9 cellular contexts compared by ENCODE assay signal in genomic region chr1:19651141-19651737, GRCh38. TPM values are rescaled to one million over a fixed set of nuclear protein-coding genes. Genes with fewer than 3 reads are reported as not detected.
DNase-seq lines count a peak whose midpoint lies in the region; ATAC-seq and TF ChIP-seq lines count a peak whose summit lies in the region.
"Had no signal": no experiment of that assay in that cellular context is flagged by ENCODE, and none has a peak within 500 bp of the region (broad histone marks: within the 10 kb centered on the region; RNA-seq: fewer than 3 reads in every experiment).

No MANE protein-coding gene starts in this region.

- H3K79me2 ChIP-seq in PC-3 (ENCODE audit: low read length), result peaks cover 33% of the 10 kb centered on the region

- H3K9ac ChIP-seq in PC-3 (ENCODE audit: low read length), result no peak overlapping the region

- H3K36me3 ChIP-seq in A673 (ENCODE audit: insufficient read depth, low read length, poor library complexity, severe bottlenecking), result no peaks in the 10 kb centered on the region
- H3K36me3 ChIP-seq in PC-3 (ENCODE audit: low read depth, low read length), result no peaks in the 10 kb centered on the region
- H3K36me3 ChIP-seq: HAP-1 had no signal

- H2AFZ ChIP-seq in PC-3 (ENCODE audit: low read length), result no peak overlapping the region

- H3K4me1 ChIP-seq in A673 (ENCODE audit: insufficient read depth, low read length, poor library complexity, severe bottlenecking) (peaks cover 8% of the 10 kb centered on the region), PC-3 (ENCODE audit: insufficient read depth, low read length) (peaks cover 23% of the 10 kb centered on the region), right cardiac atrium (ENCODE audit: control insufficient read depth, insufficient read depth, low read length) (peaks cover 6% of the 10 kb centered on the region)

- H3K9me3 ChIP-seq in A673 (ENCODE audit: low read depth, low read length, poor library complexity, severe bottlenecking), result no peaks in the 10 kb centered on the region
- H3K9me3 ChIP-seq in PC-3 (ENCODE audit: low read length), result no peaks in the 10 kb centered on the region
- H3K9me3 ChIP-seq in right cardiac atrium (ENCODE audit: control insufficient read depth, low read length), result no peaks in the 10 kb centered on the region
- H3K9me3 ChIP-seq: HAP-1 had no signal

- H3K4me3 ChIP-seq in A673 (ENCODE audit: low read depth, low read length, poor library complexity, severe bottlenecking) (no peak overlapping the region), PC-3 (ENCODE audit: low read length) (no peak overlapping the region), right cardiac atrium (ENCODE audit: low read length) (no peak overlapping the region), retinal pigment epithelial cell (ENCODE audit: low read length) (no peak overlapping the region)
- H3K4me3 ChIP-seq: HAP-1 had no signal

- 15% methylated on average over 11 of the region's 11 CpGs for WGBS in right cardiac atrium

- CTCF ChIA-PET in A673 (lab: Charles Lee), result interaction anchor here (0.6 to 1.1 kb wide), 9 partner anchors 10 to 738 kb away, joined by 3 to 5 read pairs (median 3); no protein-coding TSS in a partner anchor
- CTCF ChIA-PET in PC-3 (lab: Charles Lee), result interaction anchor here (0.6 kb wide), 1 partner anchor 305 kb away, joined by 7 read pairs; no protein-coding TSS in a partner anchor

- DNase-seq in A673 (ENCODE audit: low spot score) (peak; percentile 62), PC-3 (peak; percentile 16), anterior cingulate cortex (lab: John Stamatoyannopoulos, UW) (peak in 34 of 58 donors; percentile 15 to 51 (median 35)), right cardiac atrium (peak; percentile 67 to 87 (median 85)), retinal pigment epithelial cell (ENCODE audit: low read depth) (no peak), putamen (ENCODE audit: low spot score) (no peak)

- H3F3A ChIP-seq in PC-3 (ENCODE audit: low read length, unreplicated experiment), result no peaks in the 10 kb centered on the region

- intact Hi-C loops in A673 (cut with micrococcal nuclease; ENCODE audit: unreplicated experiment), result loop anchor here (5.0 to 10.0 kb wide), 2 partner anchors 454 to 746 kb away; partner anchors contain the start of gene ALDH4A1
- intact Hi-C loops in PC-3 (cut with micrococcal nuclease), result loop anchor here (5.0 kb wide), 1 partner anchor 309 kb away; no protein-coding TSS in a partner anchor
- intact Hi-C loops in right cardiac atrium (cut with DNase I), result loop anchor here (2.0 to 10.0 kb wide), 6 partner anchors 256 to 446 kb away; no protein-coding TSS in a partner anchor

- POLR2A ChIA-PET in A673 (lab: Charles Lee; ENCODE audit: low non-redundant PET), result interaction anchor here (0.6 kb wide), 1 partner anchor 998 kb away, joined by 6 read pairs; no protein-coding TSS in a partner anchor
- POLR2A ChIA-PET in PC-3 (lab: Charles Lee; ENCODE audit: unreplicated experiment), result no interaction called here

- no peaks in the 10 kb centered on the region for H3K9me2 ChIP-seq in PC-3 (replicated peaks; ENCODE audit: low read length)

- TF ChIP-seq CTCF in A673 (conservative IDR thresholded peaks at IDR 0.05; ENCODE audit: low read depth, low read length) (peak; percentile 74), GM12873 (IDR thresholded peaks at IDR 0.05; ENCODE audit: insufficient read depth, low read depth, low read length, missing control alignments) (peak; percentile 74), PC-3 (conservative IDR thresholded peaks at IDR 0.05; ENCODE audit: low read depth, low read length) (peak; percentile 68), retinal pigment epithelial cell (conservative IDR thresholded peaks at IDR 0.05; ENCODE audit: low read depth, low read length) (peak; percentile 85)

- no peaks in the 10 kb centered on the region for H4K20me1 ChIP-seq in PC-3 (ENCODE audit: low read length)

- H3K27me3 ChIP-seq in A673 (replicated peaks; ENCODE audit: insufficient read depth, low read depth, low read length, poor library complexity), result no peaks in the 10 kb centered on the region
- H3K27me3 ChIP-seq in PC-3 (ENCODE audit: low read length), result no peaks in the 10 kb centered on the region
- H3K27me3 ChIP-seq in right cardiac atrium (ENCODE audit: control insufficient read depth, insufficient read depth), result no peaks in the 10 kb centered on the region

- ATAC-seq in PC-3, result peak; percentile 52
- ATAC-seq in right cardiac atrium, result peak; percentile 81 to 83
- no peak for ATAC-seq in HG02973 (IDR thresholded peaks at IDR 0.05; ENCODE audit: unreplicated experiment)

- BruUV-seq in A673 (replicated peaks; lab: Mats Ljungman, UMichigan) (no TSS peak), PC-3 (replicated peaks; lab: Mats Ljungman, UMichigan) (no TSS peak)

- H3K4me2 ChIP-seq in PC-3 (ENCODE audit: low read length), result no peak overlapping the region

- H3K27ac ChIP-seq in A673 (ENCODE audit: low read depth, low read length, poor library complexity, severe bottlenecking) (no peak overlapping the region), PC-3 (ENCODE audit: low read length) (no peak overlapping the region), right cardiac atrium (ENCODE audit: low read length) (peak overlapping the region; percentile 11)

RNA-seq across cellular contexts. Expression of gene NBL1, which starts 7.1 kb away (rescaled TPM):
- total RNA-seq in A673 (2021), result 7.9 and 12.5 TPM in 2 replicates
- total RNA-seq in PC-3 (2014; rRNA removed), result 117 and 141 TPM in 2 replicates
- 10 to 100 TPM; 40.7 to 64.8 (median 46.1) TPM for total RNA-seq in right cardiac atrium
- 45.7 TPM for polyA plus RNA-seq in right cardiac atrium

RNA-seq across cellular contexts. Expression of gene HTR6, which starts 13.4 kb away (rescaled TPM):
- not detected in 2 replicates for total RNA-seq in A673 (2021)
- not detected in 2 replicates for total RNA-seq in PC-3 (2014; rRNA removed)
- not detected for total RNA-seq in right cardiac atrium
- polyA plus RNA-seq in right cardiac atrium, result not detected

Comparison
In these comparisons a context has a peak if more than half of its experiments do, and no peak if none do; other contexts are left out.
1. DNase-seq: peak in A673 (single experiment), PC-3 (single experiment), anterior cingulate cortex (34 of 58) and right cardiac atrium (3 of 3); none in retinal pigment epithelial cell (single experiment) and putamen (single experiment).
2. Peak in every context shown above with its lines, with median percentiles within 50 percentile points of each other: CTCF ChIP-seq.